In the genomic region with DNA sequence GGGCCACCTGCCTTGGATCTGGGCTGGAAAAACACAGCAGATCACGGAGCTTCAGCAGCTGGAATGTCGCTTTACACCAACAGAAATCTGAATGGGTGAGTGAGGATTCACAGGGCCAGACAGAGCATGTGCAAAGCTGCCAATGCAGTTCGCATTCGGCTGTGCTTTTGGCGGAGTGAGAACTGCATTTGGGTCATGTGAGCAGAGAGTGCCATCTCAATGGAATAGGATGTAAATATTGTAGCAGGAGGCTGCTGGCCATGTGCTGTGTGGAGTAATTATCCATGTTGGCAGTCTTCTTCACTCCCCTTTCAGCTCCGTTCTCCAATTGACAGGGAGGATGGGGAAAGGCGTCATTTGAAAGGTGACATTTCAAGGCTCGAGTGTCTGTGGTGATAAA, we compare ENCODE assay signal across 19 cellular contexts. TPM values are rescaled to one million over a fixed set of nuclear protein-coding genes. Genes with fewer than 3 reads are reported as not detected.
DNase-seq lines count a peak whose midpoint lies in the region; FAIRE-seq and TF ChIP-seq lines count a peak whose summit lies in the region.
"Had no signal": no experiment of that assay in that cellular context is flagged by ENCODE, and none has a peak within 500 bp of the region (broad histone marks: within the 10 kb centered on the region; RNA-seq: fewer than 3 reads in every experiment).

A gene (minus strand): TSS at position 101 of the 400 bp plus-strand sequence. CDS start 417 bp downstream, outside the sequence.

- no peaks in the 10 kb centered on the region for H3K27me3 Mint-ChIP-seq in Calu3 (ENCODE audit: unreplicated experiment)

- H3K9me3 ChIP-seq in kidney (ENCODE audit: control insufficient read depth in 1 of 2, low read length in 2 of 2) = no peaks in the 10 kb centered on the region
- H3K9me3 ChIP-seq: upper lobe of right lung had no signal

- H3K4me1 Mint-ChIP-seq in Calu3 (ENCODE audit: low read depth, unreplicated experiment) = peaks cover 17% of the 10 kb centered on the region
- H3K4me1 Mint-ChIP-seq: activated CD8-positive, alpha-beta memory T cell treated with anti-CD3 and anti-CD28 coated beads, Interleukin-2, amount 10 ng/mL, durations not matched to agents 7 days and 5 days; activated naive CD8-positive, alpha-beta T cell treated with anti-CD3 and anti-CD28 coated beads, Interleukin-2, amount 10 ng/mL, durations not matched to agents 7 days and 5 days; IgD-negative memory B cell had no signal

- BruUV-seq in Calu3 (replicated peaks; lab: Mats Ljungman, UMichigan) = no TSS peak

- H3K9me3 Mint-ChIP-seq in Calu3 (ENCODE audit: low read depth, unreplicated experiment) = peaks cover 3% of the 10 kb centered on the region
- H3K9me3 Mint-ChIP-seq: activated naive CD8-positive, alpha-beta T cell treated with anti-CD3 and anti-CD28 coated beads, Interleukin-2, amount 10 ng/mL, durations not matched to agents 7 days and 5 days; IgD-negative memory B cell; neural crest cell had no signal

- CTCF ChIA-PET in Calu3 (lab: Charles Lee) = no interaction called here

- DNase-seq in NCI-H2227 (lab: John Stamatoyannopoulos, UW; ENCODE audit: unreplicated experiment) = peak; percentile 22
- no peak for DNase-seq in NCI-H2227 treated with DMSO at 0.1 percent for 48 hours (lab: John Stamatoyannopoulos, UW)
- DNase-seq in NCI-H748 (lab: John Stamatoyannopoulos, UW; ENCODE audit: unreplicated experiment) = peak; percentile 92
- DNase-seq in epithelial cell of esophagus (ENCODE audit: low read depth) = peak; percentile 10
- DNase-seq in retina = peak; percentile 53
- no peak for DNase-seq in Calu3
- no peak for DNase-seq in COLO668 (lab: John Stamatoyannopoulos, UW; ENCODE audit: unreplicated experiment)
- no peak for DNase-seq in kidney
- DNase-seq: activated CD8-positive, alpha-beta memory T cell treated with anti-CD3 and anti-CD28 coated beads, Interleukin-2, amount 10 ng/mL, durations not matched to agents 7 days and 5 days; activated naive CD8-positive, alpha-beta T cell treated with anti-CD3 and anti-CD28 coated beads, Interleukin-2, amount 10 ng/mL, durations not matched to agents 7 days and 5 days; cortex of kidney; foreskin melanocyte; kidney glomerular epithelial cell; NCI-H526; Right ventricle myocardium superior; stimulated activated CD8-positive, alpha-beta memory T cell treated with anti-CD3 and anti-CD28 coated beads, Interleukin-4, amount 100 ng/mL, for 48 hours; upper lobe of right lung had no signal

- intact Hi-C loops in Calu3 (cut with micrococcal nuclease; ENCODE audit: unreplicated experiment) = no loop called here
- intact Hi-C loops in kidney (cut with DNase I) = no loop called here

- no peaks in the 10 kb centered on the region for H3K36me3 Mint-ChIP-seq in Calu3 (ENCODE audit: insufficient read depth, unreplicated experiment)
- H3K36me3 Mint-ChIP-seq: activated CD8-positive, alpha-beta memory T cell treated with anti-CD3 and anti-CD28 coated beads, Interleukin-2, amount 10 ng/mL, durations not matched to agents 7 days and 5 days; IgD-negative memory B cell had no signal

- no peaks in the 10 kb centered on the region for H3K36me3 ChIP-seq in kidney (ENCODE audit: control insufficient read depth in 1 of 2, insufficient read depth in 2 of 2, low read length in 2 of 2)
- H3K36me3 ChIP-seq: upper lobe of right lung had no signal

- H3K9ac ChIP-seq in kidney (ENCODE audit: low read length in 2 of 2) = no peak within 1 kb of the TSS

- H3K4me1 ChIP-seq in kidney (ENCODE audit: control insufficient read depth in 1 of 2, insufficient read depth in 1 of 2, low read depth in 1 of 2, low read length in 2 of 2) = peaks cover 0 to 6% of the 10 kb centered on the region in 2 donors
- H3K4me1 ChIP-seq: upper lobe of right lung had no signal

- TF ChIP-seq CTCF in epithelial cell of esophagus (IDR thresholded peaks at IDR 0.05; ENCODE audit: insufficient read depth, low read depth, low read length, missing control alignments) (no peak), Calu3 (IDR thresholded peaks at IDR 0.05; ENCODE audit: unreplicated experiment) (no peak), kidney (IDR thresholded peaks at IDR 0.05; ENCODE audit: borderline replicate concordance, extremely low read depth, insufficient read depth) (no peak)

- FAIRE-seq in kidney (lab: Jason Lieb, UNC) = no peak

- no peak within 1 kb of the TSS for H3K27ac ChIP-seq in kidney (ENCODE audit: low read depth in 2 of 2, low read length in 2 of 2)
- H3K27ac ChIP-seq: upper lobe of right lung had no signal

- H3K27ac Mint-ChIP-seq in Calu3 (ENCODE audit: unreplicated experiment) = no peak within 1 kb of the TSS
- H3K27ac Mint-ChIP-seq: activated CD8-positive, alpha-beta memory T cell treated with anti-CD3 and anti-CD28 coated beads, Interleukin-2, amount 10 ng/mL, durations not matched to agents 7 days and 5 days; activated naive CD8-positive, alpha-beta T cell treated with anti-CD3 and anti-CD28 coated beads, Interleukin-2, amount 10 ng/mL, durations not matched to agents 7 days and 5 days; IgD-negative memory B cell had no signal

- no peak within 1 kb of the TSS for H3K4me3 Mint-ChIP-seq in Calu3 (ENCODE audit: low read depth, unreplicated experiment)
- H3K4me3 Mint-ChIP-seq: activated CD8-positive, alpha-beta memory T cell treated with anti-CD3 and anti-CD28 coated beads, Interleukin-2, amount 10 ng/mL, durations not matched to agents 7 days and 5 days; activated naive CD8-positive, alpha-beta T cell treated with anti-CD3 and anti-CD28 coated beads, Interleukin-2, amount 10 ng/mL, durations not matched to agents 7 days and 5 days; IgD-negative memory B cell; neural crest cell had no signal

- no peak within 1 kb of the TSS for H3K4me3 ChIP-seq in epithelial cell of esophagus (ENCODE audit: low read length)
- no peak within 1 kb of the TSS for H3K4me3 ChIP-seq in kidney (ENCODE audit: low read length in 2 of 2)
- H3K4me3 ChIP-seq: upper lobe of right lung had no signal

RNA-seq across cellular contexts. Expression of the gene that starts here (rescaled TPM):
- not detected in 2 replicates for total RNA-seq in Calu3 (2022)
- 1.2 TPM for total RNA-seq in kidney
- polyA plus RNA-seq in kidney (ENCODE audit: insufficient read depth, low read depth, low replicate concordance) = 0.26 TPM
- total RNA-seq: Right ventricle myocardium superior had no signal

Comparison
In these comparisons a context has a peak if more than half of its experiments do, and no peak if none do; other contexts are left out.
1. DNase-seq: peak in NCI-H2227 (single experiment), NCI-H748 (single experiment), epithelial cell of esophagus (single experiment) and retina (single experiment); none in NCI-H2227 treated with DMSO at 0.1 percent for 48 hours (single experiment), Calu3 (single experiment), COLO668 (single experiment) and kidney (single experiment).